1 cellular context compared by ENCODE assay signal in the genomic region with DNA sequence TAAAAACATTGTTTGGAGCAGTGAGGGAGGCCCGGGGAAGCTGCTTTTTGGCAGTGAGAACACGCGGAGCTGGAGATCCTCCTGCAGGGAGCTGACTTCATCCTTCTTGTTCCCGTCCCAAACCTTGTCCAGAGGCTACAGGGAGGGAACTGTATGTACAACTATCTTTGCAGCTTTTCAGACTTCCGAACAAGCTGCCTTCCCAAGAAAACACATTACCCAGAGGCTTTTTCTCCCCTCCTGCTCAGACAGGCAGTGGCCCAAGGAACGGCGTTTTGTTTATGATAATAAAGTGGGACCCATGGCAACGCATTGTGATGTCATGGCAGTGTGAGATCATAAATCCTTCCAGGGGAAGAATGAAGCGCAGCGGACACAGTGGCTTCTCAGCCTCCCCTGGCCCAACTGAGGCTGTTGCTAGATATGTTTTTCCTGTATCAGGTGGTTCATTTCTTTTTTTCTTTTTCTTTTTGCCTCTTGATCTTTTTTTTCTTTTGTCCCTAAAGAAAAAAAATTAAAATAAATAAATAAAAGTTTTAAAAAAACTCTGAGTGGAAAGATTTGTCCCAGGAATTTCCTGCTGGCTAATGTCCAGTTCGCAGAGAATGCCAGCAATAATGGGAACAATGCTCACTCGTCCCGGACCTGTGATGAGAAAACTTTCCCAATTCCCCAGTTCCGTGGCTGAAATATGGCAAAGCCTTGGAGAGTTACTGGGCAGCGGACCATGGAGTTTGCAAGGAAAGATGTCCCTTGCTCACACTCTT.
A peak's percentile ranks its signal among the peaks of the same experiment; 100 is the strongest.
TF ChIP-seq lines count a peak whose summit lies in the region.

No MANE protein-coding gene starts in this region.

TF ChIP-seq in K562, 482 proteins besides CTCF, POLR2A, EP300 and RAD21 (continued from another document):
- TF ChIP-seq, protein P1, sequence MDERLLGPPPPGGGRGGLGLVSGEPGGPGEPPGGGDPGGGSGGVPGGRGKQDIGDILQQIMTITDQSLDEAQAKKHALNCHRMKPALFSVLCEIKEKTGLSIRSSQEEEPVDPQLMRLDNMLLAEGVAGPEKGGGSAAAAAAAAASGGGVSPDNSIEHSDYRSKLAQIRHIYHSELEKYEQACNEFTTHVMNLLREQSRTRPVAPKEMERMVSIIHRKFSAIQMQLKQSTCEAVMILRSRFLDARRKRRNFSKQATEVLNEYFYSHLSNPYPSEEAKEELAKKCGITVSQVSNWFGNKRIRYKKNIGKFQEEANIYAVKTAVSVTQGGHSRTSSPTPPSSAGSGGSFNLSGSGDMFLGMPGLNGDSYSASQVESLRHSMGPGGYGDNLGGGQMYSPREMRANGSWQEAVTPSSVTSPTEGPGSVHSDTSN (CRISPR knock-in tag; IDR thresholded peaks at IDR 0.05; ENCODE audit: low read depth) = no peak
- TF ChIP-seq, protein P1 (tag; conservative IDR thresholded peaks at IDR 0.05; ENCODE audit: low read depth) = peak; percentile 91
- TF ChIP-seq NR2C2 (CRISPR knock-in tag; IDR thresholded peaks at IDR 0.05) = no peak
- 0 out of 2 replicates have a peak, but pooled peaks have one; percentile 16 for TF ChIP-seq NR2C2 (tag; IDR thresholded peaks at IDR 0.05)
- TF ChIP-seq CREB1 (IDR thresholded peaks at IDR 0.05) = peak; percentile 84
- TF ChIP-seq CREB1 (CRISPR knock-in tag; IDR thresholded peaks at IDR 0.05) = peak; percentile 82
- TF ChIP-seq ZNF695 (CRISPR knock-in tag; IDR thresholded peaks at IDR 0.05) = no peak
- peak; percentile 96 for TF ChIP-seq MEIS2 (IDR thresholded peaks at IDR 0.05; ENCODE audit: partially characterized antibody)
- TF ChIP-seq, protein P2, sequence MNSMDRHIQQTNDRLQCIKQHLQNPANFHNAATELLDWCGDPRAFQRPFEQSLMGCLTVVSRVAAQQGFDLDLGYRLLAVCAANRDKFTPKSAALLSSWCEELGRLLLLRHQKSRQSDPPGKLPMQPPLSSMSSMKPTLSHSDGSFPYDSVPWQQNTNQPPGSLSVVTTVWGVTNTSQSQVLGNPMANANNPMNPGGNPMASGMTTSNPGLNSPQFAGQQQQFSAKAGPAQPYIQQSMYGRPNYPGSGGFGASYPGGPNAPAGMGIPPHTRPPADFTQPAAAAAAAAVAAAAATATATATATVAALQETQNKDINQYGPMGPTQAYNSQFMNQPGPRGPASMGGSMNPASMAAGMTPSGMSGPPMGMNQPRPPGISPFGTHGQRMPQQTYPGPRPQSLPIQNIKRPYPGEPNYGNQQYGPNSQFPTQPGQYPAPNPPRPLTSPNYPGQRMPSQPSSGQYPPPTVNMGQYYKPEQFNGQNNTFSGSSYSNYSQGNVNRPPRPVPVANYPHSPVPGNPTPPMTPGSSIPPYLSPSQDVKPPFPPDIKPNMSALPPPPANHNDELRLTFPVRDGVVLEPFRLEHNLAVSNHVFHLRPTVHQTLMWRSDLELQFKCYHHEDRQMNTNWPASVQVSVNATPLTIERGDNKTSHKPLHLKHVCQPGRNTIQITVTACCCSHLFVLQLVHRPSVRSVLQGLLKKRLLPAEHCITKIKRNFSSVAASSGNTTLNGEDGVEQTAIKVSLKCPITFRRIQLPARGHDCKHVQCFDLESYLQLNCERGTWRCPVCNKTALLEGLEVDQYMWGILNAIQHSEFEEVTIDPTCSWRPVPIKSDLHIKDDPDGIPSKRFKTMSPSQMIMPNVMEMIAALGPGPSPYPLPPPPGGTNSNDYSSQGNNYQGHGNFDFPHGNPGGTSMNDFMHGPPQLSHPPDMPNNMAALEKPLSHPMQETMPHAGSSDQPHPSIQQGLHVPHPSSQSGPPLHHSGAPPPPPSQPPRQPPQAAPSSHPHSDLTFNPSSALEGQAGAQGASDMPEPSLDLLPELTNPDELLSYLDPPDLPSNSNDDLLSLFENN (IDR thresholded peaks at IDR 0.05; ENCODE audit: low read depth in 2 of 2, low read length in 2 of 2) = no peak
- TF ChIP-seq RCOR1 (IDR thresholded peaks at IDR 0.05; ENCODE audit: borderline replicate concordance in 1 of 2, low read depth in 2 of 2, low read length in 2 of 2) = 0 out of 4 replicates have a peak, but pooled peaks of 1 of the 2 experiments have one; percentile 10
- peak in 1 of 2 experiments; percentile 62; a peak in 1 of 4 replicates for TF ChIP-seq CSDE1 (IDR thresholded peaks at IDR 0.05)
- no peak for TF ChIP-seq KHSRP (IDR thresholded peaks at IDR 0.05)
- TF ChIP-seq FOXJ2 (tag; IDR thresholded peaks at IDR 0.05) = peak; percentile 97
- peak; percentile 40; the same call in 1 of the 2 replicates for TF ChIP-seq NCOA1 (IDR thresholded peaks at IDR 0.05; ENCODE audit: low read depth)
- no peak for TF ChIP-seq SOX6 (IDR thresholded peaks at IDR 0.05)
- TF ChIP-seq FOXJ3 (CRISPR knock-in tag; IDR thresholded peaks at IDR 0.05) = peak; percentile 79
- peak; percentile 70; the same call in 1 of the 2 replicates for TF ChIP-seq BMI1 (IDR thresholded peaks at IDR 0.05; ENCODE audit: low read length)
- TF ChIP-seq TBL1XR1 (IDR thresholded peaks at IDR 0.05; ENCODE audit: low read length in 2 of 2) = 0 out of 4 replicates have a peak, but pooled peaks of 1 of the 2 experiments have one; percentile 36
- TF ChIP-seq, protein P3, sequence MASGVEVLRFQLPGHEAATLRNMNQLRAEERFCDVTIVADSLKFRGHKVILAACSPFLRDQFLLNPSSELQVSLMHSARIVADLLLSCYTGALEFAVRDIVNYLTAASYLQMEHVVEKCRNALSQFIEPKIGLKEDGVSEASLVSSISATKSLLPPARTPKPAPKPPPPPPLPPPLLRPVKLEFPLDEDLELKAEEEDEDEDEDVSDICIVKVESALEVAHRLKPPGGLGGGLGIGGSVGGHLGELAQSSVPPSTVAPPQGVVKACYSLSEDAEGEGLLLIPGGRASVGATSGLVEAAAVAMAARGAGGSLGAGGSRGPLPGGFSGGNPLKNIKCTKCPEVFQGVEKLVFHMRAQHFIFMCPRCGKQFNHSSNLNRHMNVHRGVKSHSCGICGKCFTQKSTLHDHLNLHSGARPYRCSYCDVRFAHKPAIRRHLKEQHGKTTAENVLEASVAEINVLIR (CRISPR knock-in tag; IDR thresholded peaks at IDR 0.05) = 0 out of 2 replicates have a peak, but pooled peaks have one; percentile 29
- peak; percentile 89 for TF ChIP-seq ATF7 (IDR thresholded peaks at IDR 0.05)
- TF ChIP-seq, protein P4, sequence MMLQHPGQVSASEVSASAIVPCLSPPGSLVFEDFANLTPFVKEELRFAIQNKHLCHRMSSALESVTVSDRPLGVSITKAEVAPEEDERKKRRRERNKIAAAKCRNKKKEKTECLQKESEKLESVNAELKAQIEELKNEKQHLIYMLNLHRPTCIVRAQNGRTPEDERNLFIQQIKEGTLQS (IDR thresholded peaks at IDR 0.05) = peak; percentile 68
- TF ChIP-seq, protein P4 (CRISPR knock-in tag; conservative IDR thresholded peaks at IDR 0.05) = no peak
- peak; percentile 14; the same call in 1 of the 2 replicates for TF ChIP-seq ZFX (CRISPR knock-in tag; IDR thresholded peaks at IDR 0.05)
- TF ChIP-seq CREM (IDR thresholded peaks at IDR 0.05; ENCODE audit: low read depth) = peak; percentile 95
- TF ChIP-seq MTA3 (IDR thresholded peaks at IDR 0.05; ENCODE audit: borderline replicate concordance) = peak; percentile 71; the same call in 1 of the 2 replicates
